ENCODE assay signal across 11 cellular contexts in the genomic region with DNA sequence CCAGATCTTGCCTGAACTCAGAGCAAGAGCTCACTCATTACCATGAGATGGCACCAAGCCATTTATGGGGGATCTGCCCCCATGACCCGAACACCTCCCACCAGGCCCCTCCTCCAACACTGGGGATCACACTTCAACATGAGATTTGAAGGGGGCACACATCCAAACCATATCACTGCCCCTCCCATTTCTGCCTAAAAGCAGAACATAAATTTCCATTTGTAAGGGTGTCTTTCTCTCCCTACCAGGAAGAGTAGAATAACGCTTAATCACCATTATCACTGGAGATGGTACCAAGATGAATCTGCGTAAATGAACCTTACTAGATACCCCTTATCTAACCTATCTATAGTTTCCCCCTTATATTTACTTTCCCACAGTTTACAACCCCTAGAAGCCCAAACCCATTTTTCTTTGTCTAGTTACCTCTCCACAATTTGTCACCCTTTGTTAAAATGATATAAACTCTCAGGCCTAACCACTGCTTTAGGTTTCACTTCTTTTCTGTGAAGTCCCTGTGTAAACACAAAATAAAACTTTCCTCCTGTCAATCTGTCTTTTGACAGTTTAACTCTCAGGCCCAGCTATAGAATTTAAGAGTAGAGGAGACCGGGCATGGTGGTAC. TPM values are rescaled to one million over a fixed set of nuclear protein-coding genes. Genes with fewer than 3 reads are reported as not detected.
DNase-seq lines count a peak whose midpoint lies in the region; ATAC-seq, FAIRE-seq and TF ChIP-seq lines count a peak whose summit lies in the region.
"Had no signal": no experiment of that assay in that cellular context is flagged by ENCODE, and none has a peak within 500 bp of the region (broad histone marks: within the 10 kb centered on the region; RNA-seq: fewer than 3 reads in every experiment).

No MANE protein-coding gene starts in this region.

- H3K9me3 ChIP-seq in OCI-LY1 (ENCODE audit: low read length) (no peaks in the 10 kb centered on the region), psoas muscle (no peaks in the 10 kb centered on the region)

- H3K4me1 Mint-ChIP-seq in MCF 10A (ENCODE audit: insufficient read depth, unreplicated experiment) = peaks cover 25% of the 10 kb centered on the region
- peaks cover 19% of the 10 kb centered on the region for H3K4me1 Mint-ChIP-seq in activated T-cell treated with anti-CD3 and anti-CD28 coated beads, Interleukin-2, amount 50 U/mL, for 4 hours (ENCODE audit: low read depth)

- H3K4me3 ChIP-seq in OCI-LY1 (ENCODE audit: low read depth, low read length, poor library complexity, severe bottlenecking) (no peak overlapping the region), psoas muscle (no peak overlapping the region)
- H3K4me3 ChIP-seq: lung had no signal

- H3K9me2 ChIP-seq in OCI-LY1 (ENCODE audit: low read depth, low read length) = no peaks in the 10 kb centered on the region

- no peaks in the 10 kb centered on the region for H3F3A ChIP-seq in OCI-LY1 (ENCODE audit: insufficient read depth, low read length)

- H3K27ac Mint-ChIP-seq in MCF 10A (ENCODE audit: low read depth, unreplicated experiment) = peak overlapping the region; percentile 90

- no peak for TF ChIP-seq CTCF in OCI-LY1 (IDR thresholded peaks at IDR 0.05; ENCODE audit: low read length)
- no peak for TF ChIP-seq CTCF in MCF 10A (IDR thresholded peaks at IDR 0.05; ENCODE audit: unreplicated experiment)
- no peak for TF ChIP-seq CTCF in psoas muscle (IDR thresholded peaks at IDR 0.05)

- H3K36me3 ChIP-seq in OCI-LY1 (ENCODE audit: insufficient read depth, low read length) = no peaks in the 10 kb centered on the region
- no peaks in the 10 kb centered on the region for H3K36me3 ChIP-seq in psoas muscle (ENCODE audit: insufficient read depth in 1 of 2, low read depth in 1 of 2)

- H2AFZ ChIP-seq in OCI-LY1 (ENCODE audit: low read length) = no peak overlapping the region

- H3K4me1 ChIP-seq in OCI-LY1 (ENCODE audit: insufficient read depth, low read length, severe bottlenecking) (peaks cover 42% of the 10 kb centered on the region), psoas muscle (peaks cover 9% of the 10 kb centered on the region)

- CTCF ChIA-PET in MCF 10A (lab: Yijun Ruan, JAX) = interaction anchor here (0.8 to 2.1 kb wide), 9 partner anchors 13 to 333 kb away, joined by 3 to 10 read pairs (median 3); no protein-coding TSS in a partner anchor

- TF ChIP-seq POLR2A in GM12892 (IDR thresholded peaks at IDR 0.05; ENCODE audit: low read depth, low read length) = no peak

- no peaks in the 10 kb centered on the region for H3K27me3 Mint-ChIP-seq in MCF 10A (ENCODE audit: insufficient read depth, unreplicated experiment)
- H3K27me3 Mint-ChIP-seq in activated T-cell treated with anti-CD3 and anti-CD28 coated beads, Interleukin-2, amount 50 U/mL, for 4 hours (ENCODE audit: low read depth) = no peaks in the 10 kb centered on the region

- intact Hi-C loops in MCF 10A (cut with micrococcal nuclease) = no loop called here
- intact Hi-C loops in psoas muscle (cut with DNase I) = no loop called here

- ATAC-seq in psoas muscle = no peak
- no peak for ATAC-seq in activated T-cell treated with anti-CD3 and anti-CD28 coated beads, Interleukin-2, amount 50 U/mL, for 4 hours

- no TSS peak for BruUV-seq in MCF 10A (replicated peaks; lab: Mats Ljungman, UMichigan)

- H3K79me2 ChIP-seq in OCI-LY1 (ENCODE audit: insufficient read depth, low read length) = no peaks in the 10 kb centered on the region

- H3K27me3 ChIP-seq in OCI-LY1 (ENCODE audit: insufficient read depth, low read length) (no peaks in the 10 kb centered on the region), psoas muscle (ENCODE audit: insufficient read depth in 3 of 3, low read length in 2 of 3) (no peaks in the 10 kb centered on the region)

- H3K9me3 Mint-ChIP-seq in MCF 10A (ENCODE audit: unreplicated experiment) = no peaks in the 10 kb centered on the region
- no peaks in the 10 kb centered on the region for H3K9me3 Mint-ChIP-seq in activated T-cell treated with anti-CD3 and anti-CD28 coated beads, Interleukin-2, amount 50 U/mL, for 4 hours

- H3K9ac ChIP-seq in OCI-LY1 (ENCODE audit: low read length) = peak overlapping the region; percentile 7

- POLR2A ChIA-PET in MCF 10A (lab: Yijun Ruan, JAX) = interaction anchor here (0.7 to 3.3 kb wide), 24 partner anchors 8 to 596 kb away, joined by 3 to 27 read pairs (median 5); a partner anchor contains a TSS

- WGBS in psoas muscle, 3 donors = 80 to 87% (median 84%) methylated on average over 4 of the region's 4 CpGs

- no peaks in the 10 kb centered on the region for H3K36me3 Mint-ChIP-seq in MCF 10A (ENCODE audit: insufficient read depth, unreplicated experiment)
- H3K36me3 Mint-ChIP-seq in activated T-cell treated with anti-CD3 and anti-CD28 coated beads, Interleukin-2, amount 50 U/mL, for 4 hours (ENCODE audit: insufficient read depth) = no peaks in the 10 kb centered on the region

- H3K4me2 ChIP-seq in OCI-LY1 (ENCODE audit: low read length) = no peak overlapping the region

- H3K4me3 Mint-ChIP-seq in MCF 10A (ENCODE audit: unreplicated experiment) = peak overlapping the region; percentile 47
- no peak overlapping the region for H3K4me3 Mint-ChIP-seq in activated T-cell treated with anti-CD3 and anti-CD28 coated beads, Interleukin-2, amount 50 U/mL, for 4 hours

- peak overlapping the region; percentile 77 for H3K27ac ChIP-seq in OCI-LY1 (ENCODE audit: low read depth, low read length, poor library complexity, severe bottlenecking)
- peak overlapping the region; percentile 13 for H3K27ac ChIP-seq in psoas muscle

- H4K20me1 ChIP-seq in OCI-LY1 (ENCODE audit: insufficient read depth, low read length) = no peaks in the 10 kb centered on the region

- DNase-seq in GM12892 (ENCODE audit: insufficient read length) = no peak
- DNase-seq in MCF 10A (ENCODE audit: unreplicated experiment) = no peak
- DNase-seq in psoas muscle = no peak
- no peak for DNase-seq in HK-2 (ENCODE audit: unreplicated experiment)
- DNase-seq in activated CD4-positive, CD25-positive, alpha-beta regulatory T cell (lab: John Stamatoyannopoulos, UW) = no peak
- no peak for DNase-seq in activated T-cell treated with anti-CD3 and anti-CD28 coated beads, Interleukin-2, amount 50 U/mL, for 4 hours
- DNase-seq in NCI-H146 treated with DMSO at 0.1 percent for 48 hours (lab: John Stamatoyannopoulos, UW; ENCODE audit: unreplicated experiment) = no peak
- DNase-seq: activated CD4-positive, alpha-beta T cell treated with anti-CD3 and anti-CD28 coated beads for 4 hours; NCI-H2107 had no signal

- FAIRE-seq in GM12892 (lab: Jason Lieb, UNC) = peak; percentile 36

RNA-seq across cellular contexts. Expression of a gene that starts 38.7 kb away (rescaled TPM):
- 96.2 TPM for polyA plus RNA-seq in GM12892 (2012; ENCODE audit: missing spikeins)
- 56.1 and 78.8 TPM in 2 replicates for total RNA-seq in MCF 10A (2022)
- total RNA-seq in psoas muscle = 10 to 100 TPM; 71.8 to 99.9 (median 82.2) TPM
- 100 to 1,000 TPM; 120 to 146 (median 126) TPM for polyA plus RNA-seq in psoas muscle
- 10 to 100 TPM; 54.0 to 63.6 (median 59.7) TPM for total RNA-seq in activated T-cell treated with anti-CD3 and anti-CD28 coated beads, Interleukin-2, amount 50 U/mL, for 4 hours

RNA-seq across cellular contexts. Expression of a gene that starts 45.6 kb away (rescaled TPM):
- polyA plus RNA-seq in GM12892 (2012; ENCODE audit: missing spikeins) = 449 TPM
- total RNA-seq in MCF 10A (2022) (38.2 and 45.5 TPM in 2 replicates), psoas muscle (10 to 100 TPM; 13.2 to 19.1 (median 16.3) TPM)
- 10 to 100 TPM; 25.5 to 53.0 (median 37.8) TPM for polyA plus RNA-seq in psoas muscle
- 100 to 1,000 TPM; 368 to 469 (median 411) TPM for total RNA-seq in activated T-cell treated with anti-CD3 and anti-CD28 coated beads, Interleukin-2, amount 50 U/mL, for 4 hours

RNA-seq across cellular contexts. Expression of a gene that starts 52.6 kb away (rescaled TPM):
- 17.6 TPM for polyA plus RNA-seq in GM12892 (2012; ENCODE audit: missing spikeins)
- 26.3 and 26.8 TPM in 2 replicates for total RNA-seq in MCF 10A (2022)
- total RNA-seq in psoas muscle = 10 to 100 TPM; 18.1 to 34.1 (median 25.2) TPM
- polyA plus RNA-seq in psoas muscle = 10 to 100 TPM in 2 of 3 donors, 1 to 10 TPM in 1; 8.0 to 19.5 (median 15.2) TPM
- 10 to 100 TPM; 31.3 to 37.6 (median 35.3) TPM for total RNA-seq in activated T-cell treated with anti-CD3 and anti-CD28 coated beads, Interleukin-2, amount 50 U/mL, for 4 hours
